In the genomic region with DNA sequence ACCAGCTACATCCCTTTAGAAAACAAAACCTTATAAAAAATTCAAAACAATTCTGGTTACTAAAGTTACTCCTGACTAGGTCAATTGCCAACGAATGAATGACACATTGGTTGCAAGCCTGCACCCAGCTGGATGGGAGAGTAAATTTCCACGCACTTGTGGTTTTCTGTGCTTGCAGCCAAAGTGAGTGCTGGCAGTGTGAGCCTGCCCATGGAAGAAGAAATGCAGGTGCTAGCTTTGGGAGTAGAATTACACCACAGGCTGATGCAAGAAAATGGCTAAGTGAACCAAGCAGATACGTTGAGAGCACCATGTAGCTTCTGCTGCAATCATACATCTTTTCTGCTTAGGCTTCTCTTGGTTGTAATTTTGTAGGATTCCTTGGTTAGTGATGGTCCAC, we compare ENCODE assay signal across 18 cellular contexts.
DNase-seq lines count a peak whose midpoint lies in the region; ATAC-seq and TF ChIP-seq lines count a peak whose summit lies in the region.
"Had no signal": no experiment of that assay in that cellular context is flagged by ENCODE, and none has a peak within 500 bp of the region (broad histone marks: within the 10 kb centered on the region; RNA-seq: fewer than 3 reads in every experiment).

No MANE protein-coding gene starts in this region.

- no peaks in the 10 kb centered on the region; the same call in 1 of the 2 replicates for H3K9me3 ChIP-seq in PC-9 (ENCODE audit: insufficient read depth, low read depth)
- H3K9me3 ChIP-seq in suprapubic skin = no peaks in the 10 kb centered on the region
- H3K9me3 ChIP-seq in vagina = no peaks in the 10 kb centered on the region
- H3K9me3 ChIP-seq: gastrocnemius medialis, upper lobe of right lung had no signal

- H3K4me2 ChIP-seq in PC-9 = peak overlapping the region; percentile 30

- no peaks in the 10 kb centered on the region for H3K9me2 ChIP-seq in PC-9 (ENCODE audit: insufficient read depth)

- DNase-seq in AG09309 (ENCODE audit: low read depth) = peak; percentile 16
- peak; percentile 3 to 77 for DNase-seq in HL-60 (ENCODE audit: low read depth in 1 of 2, low spot score in 1 of 2)
- no peak for DNase-seq in PC-9
- peak; percentile 60 for DNase-seq in fibroblast of villous mesenchyme (ENCODE audit: low read depth)
- no peak for DNase-seq in suprapubic skin (ENCODE audit: low spot score in 2 of 2)
- DNase-seq in GM03348 (ENCODE audit: low spot score) = no peak
- DNase-seq in vagina (ENCODE audit: extremely low spot score in 2 of 2) = no peak
- DNase-seq: activated B cell treated with CpG ODN at 0.5 μM for 24 hours; activated T-cell treated with anti-CD3 and anti-CD28 coated beads, Interleukin-2, amount 50 U/mL, for 1 hour; DMS53; gastrocnemius medialis; kidney; NCI-H2029; posterior cingulate gyrus; upper lobe of right lung had no signal

- H3K36me3 ChIP-seq in PC-9 (ENCODE audit: low read depth) (no peaks in the 10 kb centered on the region), suprapubic skin (no peaks in the 10 kb centered on the region), vagina (no peaks in the 10 kb centered on the region)
- H3K36me3 ChIP-seq: gastrocnemius medialis, upper lobe of right lung had no signal

- H3K4me3 ChIP-seq in AG09309 (ENCODE audit: control insufficient read depth, low read depth, low read length) = no peak overlapping the region
- H3K4me3 ChIP-seq in HL-60 (replicated peaks; ENCODE audit: insufficient read depth, low read length) = no peak overlapping the region
- H3K4me3 ChIP-seq in PC-9 = no peak overlapping the region
- no peak overlapping the region for H3K4me3 ChIP-seq in fibroblast of villous mesenchyme (ENCODE audit: low read depth, low read length)
- H3K4me3 ChIP-seq in suprapubic skin = no peak overlapping the region
- H3K4me3 ChIP-seq in vagina = no peak overlapping the region
- H3K4me3 ChIP-seq: dorsolateral prefrontal cortex, gastrocnemius medialis, K562, upper lobe of right lung had no signal

- no peaks in the 10 kb centered on the region for H4K20me1 ChIP-seq in PC-9 (ENCODE audit: insufficient read depth)

- TF ChIP-seq CTCF in AG09309 (IDR thresholded peaks at IDR 0.05; ENCODE audit: control insufficient read depth, insufficient read depth, low read depth, low read length, missing control alignments) (no peak), HL-60 (IDR thresholded peaks at IDR 0.05; ENCODE audit: insufficient read depth, low read length) (no peak), PC-9 (conservative IDR thresholded peaks at IDR 0.05) (no peak), fibroblast of villous mesenchyme (IDR thresholded peaks at IDR 0.05; ENCODE audit: insufficient read depth, low read depth, low read length) (no peak), suprapubic skin (IDR thresholded peaks at IDR 0.05) (no peak), vagina (IDR thresholded peaks at IDR 0.05) (no peak)

- no peak for TF ChIP-seq EP300 in suprapubic skin (IDR thresholded peaks at IDR 0.05)

- no TSS peak for BruUV-seq in PC-9 (replicated peaks; lab: Mats Ljungman, UMichigan)

- 0 out of 2 replicates have a peak overlapping the region, but pooled peaks have one; percentile 26 for H2AFZ ChIP-seq in PC-9

- 56% methylated on average over 3 of the region's 3 CpGs for WGBS in suprapubic skin

- H3K27ac ChIP-seq in HL-60 (replicated peaks) (0 out of 2 replicates have a peak overlapping the region, but pooled peaks have one; percentile 32), PC-9 (no peak overlapping the region), suprapubic skin (no peak overlapping the region), vagina (no peak overlapping the region)
- H3K27ac ChIP-seq: dorsolateral prefrontal cortex, gastrocnemius medialis, upper lobe of right lung had no signal

- H3K27me3 ChIP-seq in HL-60 (ENCODE audit: insufficient read depth, poor library complexity, severe bottlenecking) (no peaks in the 10 kb centered on the region), PC-9 (ENCODE audit: insufficient read depth, low read depth) (no peaks in the 10 kb centered on the region), suprapubic skin (no peaks in the 10 kb centered on the region), vagina (no peaks in the 10 kb centered on the region)
- H3K27me3 ChIP-seq: gastrocnemius medialis, upper lobe of right lung had no signal

- POLR2A ChIA-PET in PC-9 (lab: Charles Lee; ENCODE audit: unreplicated experiment) = no interaction called here

- H3K4me1 ChIP-seq in PC-9 (replicated peaks; ENCODE audit: insufficient read depth) (peaks cover 26% of the 10 kb centered on the region), suprapubic skin (no peaks in the 10 kb centered on the region), vagina (no peaks in the 10 kb centered on the region)
- H3K4me1 ChIP-seq: gastrocnemius medialis, upper lobe of right lung had no signal

- CTCF ChIA-PET in PC-9 (lab: Charles Lee) = no interaction called here

- H3K79me2 ChIP-seq in PC-9 (ENCODE audit: low read depth) = no peaks in the 10 kb centered on the region

- no peaks in the 10 kb centered on the region for H3F3A ChIP-seq in PC-9 (ENCODE audit: insufficient read depth, low read depth)

- ATAC-seq in GM21619 (IDR thresholded peaks at IDR 0.05; ENCODE audit: unreplicated experiment) = no peak
- ATAC-seq: gastrocnemius medialis, K562, upper lobe of right lung had no signal

- intact Hi-C loops in PC-9 (cut with micrococcal nuclease; ENCODE audit: unreplicated experiment) = no loop called here
- intact Hi-C loops in vagina (cut with DNase I) = no loop called here

- TF ChIP-seq POLR2A in suprapubic skin (IDR thresholded peaks at IDR 0.05) (no peak), vagina (IDR thresholded peaks at IDR 0.05) (no peak)

Comparison
In these comparisons a context has a peak if more than half of its experiments do, and no peak if none do; other contexts are left out.
1. DNase-seq: peak in AG09309 (single experiment), HL-60 (2 of 2) and fibroblast of villous mesenchyme (single experiment); none in PC-9 (0 of 2), suprapubic skin (0 of 2), GM03348 (single experiment) and vagina (0 of 2).